Comparison of ENCODE assay signal across 11 cellular contexts in the genomic region with DNA sequence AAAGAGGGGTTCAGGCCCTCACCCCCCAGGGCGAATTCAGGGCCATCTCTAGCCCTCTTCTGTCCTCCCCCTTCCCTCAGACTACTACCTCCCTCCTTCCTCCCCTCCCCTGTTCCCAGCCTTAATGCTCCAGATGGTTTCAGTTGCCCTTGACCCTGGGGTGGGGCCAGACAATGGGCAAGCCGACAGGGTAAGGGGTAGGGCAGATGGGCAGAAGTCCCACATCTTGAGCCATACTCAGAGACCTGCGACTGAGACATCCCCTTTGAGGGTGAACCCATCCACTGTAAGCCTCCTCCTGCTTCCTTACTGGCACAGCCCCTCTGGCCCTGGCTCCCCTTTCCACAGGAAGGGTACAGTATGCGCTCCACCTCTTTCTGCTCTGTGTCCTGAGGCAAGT. TPM values are rescaled to one million over a fixed set of nuclear protein-coding genes. Genes with fewer than 3 reads are reported as not detected.
A peak's percentile ranks its signal among the peaks of the same experiment; 100 is the strongest.
DNase-seq lines count a peak whose midpoint lies in the region; ATAC-seq, FAIRE-seq and TF ChIP-seq lines count a peak whose summit lies in the region.
"Had no signal": no experiment of that assay in that cellular context is flagged by ENCODE, and none has a peak within 500 bp of the region (broad histone marks: within the 10 kb centered on the region; RNA-seq: fewer than 3 reads in every experiment).

No MANE protein-coding gene starts in this region.

- SMC1A ChIA-PET in GM12878 (lab: Charles Lee; ENCODE audit: uncharacterized antibody, unreplicated experiment), result interaction anchor here (0.9 to 1.0 kb wide), 3 partner anchors 11 to 54 kb away, joined by 4 read pairs; no protein-coding TSS in a partner anchor

- BruUV-seq in GM12878 (replicated peaks; lab: Mats Ljungman, UMichigan), result no TSS peak

- TF ChIP-seq CTCF in DOHH2 (IDR thresholded peaks at IDR 0.05; ENCODE audit: low read depth, low read length, poor library complexity, severe bottlenecking) (no peak), KMS-11 (conservative IDR thresholded peaks at IDR 0.05; ENCODE audit: low read depth, low read length) (no peak), GM12878 (IDR thresholded peaks at IDR 0.05 in 2 of 3, conservative IDR thresholded peaks at IDR 0.05 in 1 of 3; ENCODE audit: control insufficient read depth in 2 of 3, extremely low read depth in 1 of 3, insufficient read depth in 1 of 3, low read depth in 3 of 3, low read length in 3 of 3) (no peak), nephron progenitor cell (IDR thresholded peaks at IDR 0.05) (no peak), ascending aorta (IDR thresholded peaks at IDR 0.05) (no peak)

- no peak overlapping the region for H3K9ac ChIP-seq in KMS-11
- no peak overlapping the region for H3K9ac ChIP-seq in GM12878 (ENCODE audit: control insufficient read depth, insufficient read depth, low read length)

- intact Hi-C loops in GM12878 (cut with micrococcal nuclease; ENCODE audit: unreplicated experiment), result no loop called here
- intact Hi-C loops in ascending aorta (cut with DNase I), result loop anchor here (5.0 kb wide), 1 partner anchor 1156 kb away; no protein-coding TSS in a partner anchor

- H2AFZ ChIP-seq in KMS-11 (ENCODE audit: low read depth) (no peak overlapping the region), GM12878 (ENCODE audit: control insufficient read depth, low read depth, low read length) (no peak overlapping the region)

- CTCF ChIA-PET in GM12878 (lab: Yijun Ruan, JAX), result no interaction called here

- POLR2A ChIA-PET in GM12878 (lab: Charles Lee), result no interaction called here

- in situ Hi-C loops in GM12878 (cut with MboI), result no loop called here

- H3K4me1 Mint-ChIP-seq in nephron progenitor cell, result peaks cover 43% of the 10 kb centered on the region

- no peaks in the 10 kb centered on the region for H3K9me3 ChIP-seq in DOHH2 (ENCODE audit: control insufficient read depth, insufficient read depth, low read length)
- no peaks in the 10 kb centered on the region for H3K9me3 ChIP-seq in GM12878 (replicated peaks; ENCODE audit: control insufficient read depth, insufficient read depth, low read length)
- no peaks in the 10 kb centered on the region for H3K9me3 ChIP-seq in ascending aorta
- H3K9me3 ChIP-seq: esophagus muscularis mucosa had no signal

- H3K27me3 ChIP-seq in DOHH2 (ENCODE audit: control insufficient read depth, low read length) (no peaks in the 10 kb centered on the region), KMS-11 (ENCODE audit: insufficient read depth, low read depth) (no peaks in the 10 kb centered on the region), GM12878 (replicated peaks in 1 of 2; ENCODE audit: control insufficient read depth in 2 of 2, insufficient read depth in 2 of 2, low read length in 1 of 2) (no peaks in the 10 kb centered on the region), ascending aorta (no peaks in the 10 kb centered on the region)
- H3K27me3 ChIP-seq: esophagus muscularis mucosa had no signal

- TF ChIP-seq POLR2A in GM12878 (IDR thresholded peaks at IDR 0.05; ENCODE audit: low read depth, low read length), result no peak

- DNase-seq in GM12878 (ENCODE audit: low read depth, low spot score) (no peak), nephron progenitor cell (no peak), ascending aorta (ENCODE audit: low spot score in 2 of 2) (no peak), NCI-H2107 treated with DMSO at 0.1 percent for 48 hours (lab: John Stamatoyannopoulos, UW; ENCODE audit: unreplicated experiment) (no peak), SHP77 (lab: John Stamatoyannopoulos, UW) (no peak)
- DNase-seq: NCI-H510A; stimulated activated CD4-positive, alpha-beta T cell treated with anti-CD3 and anti-CD28 coated beads, Interleukin-15, amount 100 ng/mL, for 24 hours had no signal

- H3K4me1 ChIP-seq in DOHH2 (ENCODE audit: control insufficient read depth, low read length) (peaks cover 24% of the 10 kb centered on the region), KMS-11 (ENCODE audit: low read depth, poor library complexity, severe bottlenecking) (peaks cover 30% of the 10 kb centered on the region), GM12878 (ENCODE audit: control insufficient read depth, insufficient read depth, low read length) (no peaks in the 10 kb centered on the region), ascending aorta (peaks cover 1 to 26% of the 10 kb centered on the region in 2 donors)

- H3K36me3 ChIP-seq in DOHH2 (ENCODE audit: control insufficient read depth, low read length), result peaks cover 65% of the 10 kb centered on the region
- H3K36me3 ChIP-seq in KMS-11 (ENCODE audit: insufficient read depth), result peaks cover 10% of the 10 kb centered on the region; the same call in 1 of the 2 replicates
- peaks cover 9 to 12% of the 10 kb centered on the region in 2 experiments; a peak in 3 of 4 replicates for H3K36me3 ChIP-seq in GM12878 (ENCODE audit: control insufficient read depth in 2 of 2, insufficient read depth in 2 of 2, low read length in 1 of 2)
- peaks cover 3 to 10% of the 10 kb centered on the region in 2 donors for H3K36me3 ChIP-seq in ascending aorta

- WGBS in GM12878 (ENCODE audit: insufficient coverage, insufficient replicate concordance, low lambda C conversion rate, missing lambda C conversion rate), result 85% methylated on average over 4 of the region's 4 CpGs

- peak overlapping the region; percentile 98 for H3K4me2 ChIP-seq in DOHH2 (ENCODE audit: low read length)
- peak overlapping the region; percentile 95; the same call in 1 of the 2 replicates for H3K4me2 ChIP-seq in KMS-11
- H3K4me2 ChIP-seq in GM12878 (ENCODE audit: control insufficient read depth, insufficient read depth), result peak overlapping the region; percentile 88; the same call in 1 of the 2 replicates

- H3K9me3 Mint-ChIP-seq in nephron progenitor cell, result no peaks in the 10 kb centered on the region
- H3K9me3 Mint-ChIP-seq: memory B cell had no signal

- no peak for FAIRE-seq in GM12878 (lab: Jason Lieb, UNC)

- H3K79me2 ChIP-seq in DOHH2 (ENCODE audit: control insufficient read depth, low read length) (peaks cover 53% of the 10 kb centered on the region), KMS-11 (ENCODE audit: insufficient read depth, low read depth) (peaks cover 51% of the 10 kb centered on the region), GM12878 (ENCODE audit: control insufficient read depth, insufficient read depth, low read length) (peaks cover 54% of the 10 kb centered on the region)

- peaks cover 5% of the 10 kb centered on the region for H3K27me3 Mint-ChIP-seq in nephron progenitor cell (ENCODE audit: low read depth, poor library complexity)
- H3K27me3 Mint-ChIP-seq: memory B cell had no signal

- H3K9me2 ChIP-seq in DOHH2 (replicated peaks; ENCODE audit: control insufficient read depth, low read length), result no peaks in the 10 kb centered on the region

- H3K36me3 Mint-ChIP-seq in nephron progenitor cell (ENCODE audit: low read depth), result peaks cover 24% of the 10 kb centered on the region

- peak overlapping the region; percentile 96 for H3K4me3 Mint-ChIP-seq in nephron progenitor cell
- H3K4me3 Mint-ChIP-seq: memory B cell had no signal

- no peak for TF ChIP-seq RAD21 in GM12878 (IDR thresholded peaks at IDR 0.05; ENCODE audit: insufficient read depth, low read depth, low read length)

- H3K27ac ChIP-seq in DOHH2 (ENCODE audit: low read depth, low read length) (no peak overlapping the region), KMS-11 (no peak overlapping the region; the same call in 1 of the 2 replicates), GM12878 (ENCODE audit: control insufficient read depth, insufficient read depth) (no peak overlapping the region), ascending aorta (no peak overlapping the region)

- H3K27ac Mint-ChIP-seq in nephron progenitor cell, result peak overlapping the region; percentile 77
- H3K27ac Mint-ChIP-seq: memory B cell had no signal

- H3F3A ChIP-seq in DOHH2 (ENCODE audit: control insufficient read depth, insufficient read depth), result no peaks in the 10 kb centered on the region

- TF ChIP-seq EP300 in GM12878 (IDR thresholded peaks at IDR 0.05; ENCODE audit: borderline replicate concordance in 1 of 2, control insufficient read depth in 1 of 2, low read depth in 2 of 2, low read length in 2 of 2), result no peak

- peaks cover 20% of the 10 kb centered on the region for H4K20me1 ChIP-seq in DOHH2 (ENCODE audit: control insufficient read depth, insufficient read depth, low read depth, low read length)
- H4K20me1 ChIP-seq in KMS-11 (ENCODE audit: insufficient read depth), result peaks cover 12% of the 10 kb centered on the region
- H4K20me1 ChIP-seq in GM12878 (ENCODE audit: control insufficient read depth, insufficient read depth), result peaks cover 7% of the 10 kb centered on the region

- RAD21 ChIA-PET in GM12878 (lab: Charles Lee; ENCODE audit: unreplicated experiment), result no interaction called here

- H3K4me3 ChIP-seq in DOHH2 (ENCODE audit: low read length) (peak overlapping the region; percentile 93; the same call in 1 of the 2 replicates), KMS-11 (IDR thresholded peaks at IDR 0.05; ENCODE audit: insufficient read depth, low read depth, low read length) (no peak overlapping the region), GM12878 (no peak overlapping the region), ascending aorta (no peak overlapping the region)

- ATAC-seq in GM12878, result no peak

RNA-seq across cellular contexts. Expression of a gene that starts 1.9 kb away (rescaled TPM):
- total RNA-seq in GM12878 (2013; cell fraction: nucleolus; rRNA removed), result 36.7 and 43.7 TPM in 2 replicates
- 30.7 and 37.9 TPM in 2 replicates for total RNA-seq in GM12878 (2014; rRNA removed)
- 10.0 and 11.9 TPM in 2 replicates for total RNA-seq in GM12878 (2014; rRNA removed; fragmentation: Illumina TruSeq; extraction: Trizol)
- total RNA-seq in GM12878 (2021), result 23.1 and 28.4 TPM in 2 replicates
- 5.3 TPM for polyA plus RNA-seq in GM12878 (2011; ENCODE audit: low read depth)
- polyA plus RNA-seq in GM12878 (2011; rRNA removed), result 3.8 and 8.6 TPM in 2 replicates
- polyA plus RNA-seq in GM12878 (2011; cell fraction: cytosol; rRNA removed), result 14.9 and 23.0 TPM in 2 replicates
- polyA plus RNA-seq in GM12878 (2011; cell fraction: nucleus; rRNA removed), result 23.5 and 35.8 TPM in 2 replicates
- 13.5 and 16.4 TPM in 2 replicates for polyA plus RNA-seq in GM12878 (2012)
- polyA plus RNA-seq in GM12878 (2014; fragmentation: Illumina TruSeq; extraction: Trizol), result 3.9 and 8.1 TPM in 2 replicates
- polyA plus RNA-seq in GM12878 (2014; fragmentation: Nextera tagmentation; extraction: Ambion mirVana), result 1 to 10 TPM in 1 of 2 experiments, under 1 TPM in 1; 0.27 to 1.2 TPM
- 37.6 and 41.2 TPM in 2 replicates for polyA plus RNA-seq in GM12878 (2014; rRNA removed)
- polyA plus RNA-seq in GM12878 (2016; fragmentation: Nextera tagmentation; extraction: Ambion mirVana), result 10 to 100 TPM; 36.9 to 38.7 TPM
- polyA minus RNA-seq in GM12878 (2011; rRNA and poly(A)+ RNA removed), result 3.6 and 9.5 TPM in 2 replicates
- 2.9 and 6.8 TPM in 2 replicates for polyA minus RNA-seq in GM12878 (2011; cell fraction: cytosol; rRNA and poly(A)+ RNA removed)
- polyA minus RNA-seq in GM12878 (2011; cell fraction: nucleus; rRNA and poly(A)+ RNA removed), result 5.3 and 13.4 TPM in 2 replicates
- total RNA-seq in ascending aorta, result 254 TPM

RNA-seq across cellular contexts. Expression of a gene that starts 2.1 kb away (rescaled TPM):
- 358 and 390 TPM in 2 replicates for total RNA-seq in GM12878 (2013; cell fraction: nucleolus; rRNA removed)
- total RNA-seq in GM12878 (2014; rRNA removed) (339 and 342 TPM in 2 replicates), GM12878 (2014; rRNA removed; fragmentation: Illumina TruSeq; extraction: Trizol) (200 and 209 TPM in 2 replicates), GM12878 (2021) (307 and 325 TPM in 2 replicates), ascending aorta (133 TPM)
- 140 TPM for polyA plus RNA-seq in GM12878 (2011; ENCODE audit: low read depth)
- polyA plus RNA-seq in GM12878 (2011; rRNA removed) (233 and 400 TPM in 2 replicates), GM12878 (2014; fragmentation: Illumina TruSeq; extraction: Trizol) (430 and 480 TPM in 2 replicates), GM12878 (2014; fragmentation: Nextera tagmentation; extraction: Ambion mirVana) (100 to 1,000 TPM; 130 to 180 TPM), GM12878 (2014; rRNA removed) (369 and 388 TPM in 2 replicates), GM12878 (2016; fragmentation: Nextera tagmentation; extraction: Ambion mirVana) (100 to 1,000 TPM; 426 to 464 TPM)
- 486 and 548 TPM in 2 replicates for polyA plus RNA-seq in GM12878 (2011; cell fraction: cytosol; rRNA removed)
- 908 and 919 TPM in 2 replicates for polyA plus RNA-seq in GM12878 (2011; cell fraction: nucleus; rRNA removed)
- 149 and 217 TPM in 2 replicates for polyA plus RNA-seq in GM12878 (2012)
- polyA minus RNA-seq in GM12878 (2011; rRNA and poly(A)+ RNA removed), result 345 and 478 TPM in 2 replicates
- 124 and 140 TPM in 2 replicates for polyA minus RNA-seq in GM12878 (2011; cell fraction: cytosol; rRNA and poly(A)+ RNA removed)
- 141 and 185 TPM in 2 replicates for polyA minus RNA-seq in GM12878 (2011; cell fraction: nucleus; rRNA and poly(A)+ RNA removed)

RNA-seq across cellular contexts. Expression of a gene that starts 40.5 kb away (rescaled TPM):
- not detected in 2 replicates for total RNA-seq in GM12878 (2013; cell fraction: nucleolus; rRNA removed)
- total RNA-seq in GM12878 (2014; rRNA removed) (not detected in 2 replicates), GM12878 (2014; rRNA removed; fragmentation: Illumina TruSeq; extraction: Trizol) (not detected in 2 replicates), GM12878 (2021) (0.13 and 0.43 TPM in 2 replicates), ascending aorta (99.3 TPM)
- not detected for polyA plus RNA-seq in GM12878 (2011; ENCODE audit: low read depth)
- polyA plus RNA-seq in GM12878 (2011; rRNA removed) (not detected in 2 replicates), GM12878 (2014; fragmentation: Illumina TruSeq; extraction: Trizol) (not detected in 2 replicates), GM12878 (2014; fragmentation: Nextera tagmentation; extraction: Ambion mirVana) (not detected), GM12878 (2014; rRNA removed) (0.03 and 0.06 TPM in 2 replicates), GM12878 (2016; fragmentation: Nextera tagmentation; extraction: Ambion mirVana) (not detected)
- polyA plus RNA-seq in GM12878 (2011; cell fraction: cytosol; rRNA removed), result 0.07 TPM in 1 of 2 replicates, not detected in the other
- polyA plus RNA-seq in GM12878 (2011; cell fraction: nucleus; rRNA removed), result 0.13 and 0.28 TPM in 2 replicates
- polyA plus RNA-seq in GM12878 (2012), result 0.12 and 0.25 TPM in 2 replicates
- not detected in 2 replicates for polyA minus RNA-seq in GM12878 (2011; rRNA and poly(A)+ RNA removed)
- polyA minus RNA-seq in GM12878 (2011; cell fraction: cytosol; rRNA and poly(A)+ RNA removed), result not detected in 2 replicates
- polyA minus RNA-seq in GM12878 (2011; cell fraction: nucleus; rRNA and poly(A)+ RNA removed), result not detected in 2 replicates

RNA-seq across cellular contexts. Expression of a gene that starts 49.6 kb away (rescaled TPM):
- total RNA-seq in GM12878 (2013; cell fraction: nucleolus; rRNA removed), result not detected in 2 replicates
- total RNA-seq in GM12878 (2014; rRNA removed) (0.27 TPM in 1 of 2 replicates, not detected in the other), GM12878 (2014; rRNA removed; fragmentation: Illumina TruSeq; extraction: Trizol) (not detected in 2 replicates), GM12878 (2021) (0.32 and 0.46 TPM in 2 replicates), ascending aorta (not detected)
- not detected for polyA plus RNA-seq in GM12878 (2011; ENCODE audit: low read depth)
- polyA plus RNA-seq in GM12878 (2011; rRNA removed) (0.12 TPM in 1 of 2 replicates, not detected in the other), GM12878 (2014; fragmentation: Illumina TruSeq; extraction: Trizol) (not detected in 2 replicates), GM12878 (2014; fragmentation: Nextera tagmentation; extraction: Ambion mirVana) (not detected), GM12878 (2014; rRNA removed) (not detected in 2 replicates), GM12878 (2016; fragmentation: Nextera tagmentation; extraction: Ambion mirVana) (under 1 TPM; 0.17 to 0.24 TPM)
- polyA plus RNA-seq in GM12878 (2011; cell fraction: cytosol; rRNA removed), result 0.10 and 0.33 TPM in 2 replicates
- 0.51 and 0.92 TPM in 2 replicates for polyA plus RNA-seq in GM12878 (2011; cell fraction: nucleus; rRNA removed)
- polyA plus RNA-seq in GM12878 (2012), result 0.31 and 0.35 TPM in 2 replicates
- not detected in 2 replicates for polyA minus RNA-seq in GM12878 (2011; rRNA and poly(A)+ RNA removed)
- polyA minus RNA-seq in GM12878 (2011; cell fraction: cytosol; rRNA and poly(A)+ RNA removed), result not detected in 2 replicates
- polyA minus RNA-seq in GM12878 (2011; cell fraction: nucleus; rRNA and poly(A)+ RNA removed), result not detected in 2 replicates

Comparison
In these comparisons a context has a peak if more than half of its experiments do, and no peak if none do; other contexts are left out.
1. RNA of a gene that starts 40.5 kb away (total RNA-seq): 99.3 TPM in ascending aorta (single experiment); 0.13 to 0.43 TPM in GM12878; every median in the first group is over 10 times any median in the second.
2. Peak in every context shown above with its lines, with median percentiles within 50 percentile points of each other: H3K4me2 ChIP-seq.